1 cellular context compared by ENCODE assay signal in genomic region chr9:128117613-128118471, GRCh38.
TF ChIP-seq lines count a peak whose summit lies in the region.

No MANE protein-coding gene starts in this region.

TF ChIP-seq in K562, 482 proteins besides CTCF, POLR2A, EP300 and RAD21 (continues in another document):
- 0 out of 4 replicates have a peak, but pooled peaks of 1 of the 2 experiments have one; percentile 17 for TF ChIP-seq HDAC1 (IDR thresholded peaks at IDR 0.05)
- TF ChIP-seq, protein P1, sequence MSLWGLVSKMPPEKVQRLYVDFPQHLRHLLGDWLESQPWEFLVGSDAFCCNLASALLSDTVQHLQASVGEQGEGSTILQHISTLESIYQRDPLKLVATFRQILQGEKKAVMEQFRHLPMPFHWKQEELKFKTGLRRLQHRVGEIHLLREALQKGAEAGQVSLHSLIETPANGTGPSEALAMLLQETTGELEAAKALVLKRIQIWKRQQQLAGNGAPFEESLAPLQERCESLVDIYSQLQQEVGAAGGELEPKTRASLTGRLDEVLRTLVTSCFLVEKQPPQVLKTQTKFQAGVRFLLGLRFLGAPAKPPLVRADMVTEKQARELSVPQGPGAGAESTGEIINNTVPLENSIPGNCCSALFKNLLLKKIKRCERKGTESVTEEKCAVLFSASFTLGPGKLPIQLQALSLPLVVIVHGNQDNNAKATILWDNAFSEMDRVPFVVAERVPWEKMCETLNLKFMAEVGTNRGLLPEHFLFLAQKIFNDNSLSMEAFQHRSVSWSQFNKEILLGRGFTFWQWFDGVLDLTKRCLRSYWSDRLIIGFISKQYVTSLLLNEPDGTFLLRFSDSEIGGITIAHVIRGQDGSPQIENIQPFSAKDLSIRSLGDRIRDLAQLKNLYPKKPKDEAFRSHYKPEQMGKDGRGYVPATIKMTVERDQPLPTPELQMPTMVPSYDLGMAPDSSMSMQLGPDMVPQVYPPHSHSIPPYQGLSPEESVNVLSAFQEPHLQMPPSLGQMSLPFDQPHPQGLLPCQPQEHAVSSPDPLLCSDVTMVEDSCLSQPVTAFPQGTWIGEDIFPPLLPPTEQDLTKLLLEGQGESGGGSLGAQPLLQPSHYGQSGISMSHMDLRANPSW (CRISPR knock-in tag; IDR thresholded peaks at IDR 0.05), result peak; percentile 83; the same call in 1 of the 2 replicates
- TF ChIP-seq CC2D1A (IDR thresholded peaks at IDR 0.05), result peak; percentile 86
- TF ChIP-seq ARID4B (CRISPR knock-in tag; IDR thresholded peaks at IDR 0.05), result peak; percentile 69; the same call in 1 of the 2 replicates
- TF ChIP-seq HMGXB4 (CRISPR knock-in tag; IDR thresholded peaks at IDR 0.05), result peak; percentile 91; the same call in 1 of the 2 replicates
- peak; percentile 27 for TF ChIP-seq HNRNPLL (IDR thresholded peaks at IDR 0.05; ENCODE audit: low read depth, low read length, poor library complexity, severe bottlenecking)
- TF ChIP-seq FOXK2 (conservative IDR thresholded peaks at IDR 0.05 in 1 of 2, IDR thresholded peaks at IDR 0.05 in 1 of 2; ENCODE audit: low read depth in 2 of 2), result peak; percentile 90 to 93
- TF ChIP-seq RCOR1 (IDR thresholded peaks at IDR 0.05; ENCODE audit: borderline replicate concordance in 1 of 2, low read depth in 2 of 2, low read length in 2 of 2), result peak in 1 of 2 experiments; percentile 72; a peak in 2 of 4 replicates
- TF ChIP-seq, protein P2, sequence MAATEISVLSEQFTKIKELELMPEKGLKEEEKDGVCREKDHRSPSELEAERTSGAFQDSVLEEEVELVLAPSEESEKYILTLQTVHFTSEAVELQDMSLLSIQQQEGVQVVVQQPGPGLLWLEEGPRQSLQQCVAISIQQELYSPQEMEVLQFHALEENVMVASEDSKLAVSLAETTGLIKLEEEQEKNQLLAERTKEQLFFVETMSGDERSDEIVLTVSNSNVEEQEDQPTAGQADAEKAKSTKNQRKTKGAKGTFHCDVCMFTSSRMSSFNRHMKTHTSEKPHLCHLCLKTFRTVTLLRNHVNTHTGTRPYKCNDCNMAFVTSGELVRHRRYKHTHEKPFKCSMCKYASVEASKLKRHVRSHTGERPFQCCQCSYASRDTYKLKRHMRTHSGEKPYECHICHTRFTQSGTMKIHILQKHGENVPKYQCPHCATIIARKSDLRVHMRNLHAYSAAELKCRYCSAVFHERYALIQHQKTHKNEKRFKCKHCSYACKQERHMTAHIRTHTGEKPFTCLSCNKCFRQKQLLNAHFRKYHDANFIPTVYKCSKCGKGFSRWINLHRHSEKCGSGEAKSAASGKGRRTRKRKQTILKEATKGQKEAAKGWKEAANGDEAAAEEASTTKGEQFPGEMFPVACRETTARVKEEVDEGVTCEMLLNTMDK (IDR thresholded peaks at IDR 0.05; ENCODE audit: borderline replicate concordance, insufficient read depth, low read depth, low read length, poor library complexity, severe bottlenecking), result peak; percentile 98
- no peak for TF ChIP-seq ZNF707 (CRISPR knock-in tag; conservative IDR thresholded peaks at IDR 0.05)
- peak; percentile 49; the same call in 1 of the 2 replicates for TF ChIP-seq BHLHE40 (IDR thresholded peaks at IDR 0.05; ENCODE audit: low read length)
- peak in 1 of 2 experiments; percentile 90; a peak in 2 of 4 replicates for TF ChIP-seq TEAD1 (CRISPR knock-in tag; IDR thresholded peaks at IDR 0.05)
- TF ChIP-seq GATAD2B (IDR thresholded peaks at IDR 0.05; ENCODE audit: borderline replicate concordance), result peak; percentile 55; the same call in 1 of the 2 replicates
- no peak for TF ChIP-seq KLF1 (tag; IDR thresholded peaks at IDR 0.05)
- peak; percentile 50 for TF ChIP-seq NCOR1 (IDR thresholded peaks at IDR 0.05)
- TF ChIP-seq, protein P3, sequence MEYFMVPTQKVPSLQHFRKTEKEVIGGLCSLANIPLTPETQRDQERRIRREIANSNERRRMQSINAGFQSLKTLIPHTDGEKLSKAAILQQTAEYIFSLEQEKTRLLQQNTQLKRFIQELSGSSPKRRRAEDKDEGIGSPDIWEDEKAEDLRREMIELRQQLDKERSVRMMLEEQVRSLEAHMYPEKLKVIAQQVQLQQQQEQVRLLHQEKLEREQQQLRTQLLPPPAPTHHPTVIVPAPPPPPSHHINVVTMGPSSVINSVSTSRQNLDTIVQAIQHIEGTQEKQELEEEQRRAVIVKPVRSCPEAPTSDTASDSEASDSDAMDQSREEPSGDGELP (CRISPR knock-in tag; IDR thresholded peaks at IDR 0.05; ENCODE audit: borderline replicate concordance), result peak; percentile 75
- no peak for TF ChIP-seq ZNF561 (CRISPR knock-in tag; conservative IDR thresholded peaks at IDR 0.05)
- TF ChIP-seq CBX3 (IDR thresholded peaks at IDR 0.05; ENCODE audit: borderline replicate concordance in 1 of 2, low read length in 2 of 2), result peak in 1 of 2 experiments; percentile 62; a peak in 1 of 3 replicates
- TF ChIP-seq ZBTB43 (CRISPR knock-in tag; IDR thresholded peaks at IDR 0.05), result no peak
- TF ChIP-seq ARID2 (IDR thresholded peaks at IDR 0.05), result peak; percentile 94
- no peak for TF ChIP-seq RBM34 (IDR thresholded peaks at IDR 0.05; ENCODE audit: borderline replicate concordance, insufficient read depth, low read length)
- no peak for TF ChIP-seq SMAD1 (IDR thresholded peaks at IDR 0.05; ENCODE audit: low read depth, low read length, partially characterized antibody)
- TF ChIP-seq PHF21A (IDR thresholded peaks at IDR 0.05; ENCODE audit: borderline replicate concordance, low read depth), result 0 out of 2 replicates have a peak, but pooled peaks have one; percentile 66
- TF ChIP-seq ZBTB33 (CRISPR knock-in tag; IDR thresholded peaks at IDR 0.05), result peak; percentile 89
- TF ChIP-seq ZNF143 (CRISPR knock-in tag; IDR thresholded peaks at IDR 0.05), result 0 out of 2 replicates have a peak, but pooled peaks have one; percentile 48
- TF ChIP-seq CREM (IDR thresholded peaks at IDR 0.05; ENCODE audit: low read depth), result peak; percentile 86
- TF ChIP-seq, protein P4, sequence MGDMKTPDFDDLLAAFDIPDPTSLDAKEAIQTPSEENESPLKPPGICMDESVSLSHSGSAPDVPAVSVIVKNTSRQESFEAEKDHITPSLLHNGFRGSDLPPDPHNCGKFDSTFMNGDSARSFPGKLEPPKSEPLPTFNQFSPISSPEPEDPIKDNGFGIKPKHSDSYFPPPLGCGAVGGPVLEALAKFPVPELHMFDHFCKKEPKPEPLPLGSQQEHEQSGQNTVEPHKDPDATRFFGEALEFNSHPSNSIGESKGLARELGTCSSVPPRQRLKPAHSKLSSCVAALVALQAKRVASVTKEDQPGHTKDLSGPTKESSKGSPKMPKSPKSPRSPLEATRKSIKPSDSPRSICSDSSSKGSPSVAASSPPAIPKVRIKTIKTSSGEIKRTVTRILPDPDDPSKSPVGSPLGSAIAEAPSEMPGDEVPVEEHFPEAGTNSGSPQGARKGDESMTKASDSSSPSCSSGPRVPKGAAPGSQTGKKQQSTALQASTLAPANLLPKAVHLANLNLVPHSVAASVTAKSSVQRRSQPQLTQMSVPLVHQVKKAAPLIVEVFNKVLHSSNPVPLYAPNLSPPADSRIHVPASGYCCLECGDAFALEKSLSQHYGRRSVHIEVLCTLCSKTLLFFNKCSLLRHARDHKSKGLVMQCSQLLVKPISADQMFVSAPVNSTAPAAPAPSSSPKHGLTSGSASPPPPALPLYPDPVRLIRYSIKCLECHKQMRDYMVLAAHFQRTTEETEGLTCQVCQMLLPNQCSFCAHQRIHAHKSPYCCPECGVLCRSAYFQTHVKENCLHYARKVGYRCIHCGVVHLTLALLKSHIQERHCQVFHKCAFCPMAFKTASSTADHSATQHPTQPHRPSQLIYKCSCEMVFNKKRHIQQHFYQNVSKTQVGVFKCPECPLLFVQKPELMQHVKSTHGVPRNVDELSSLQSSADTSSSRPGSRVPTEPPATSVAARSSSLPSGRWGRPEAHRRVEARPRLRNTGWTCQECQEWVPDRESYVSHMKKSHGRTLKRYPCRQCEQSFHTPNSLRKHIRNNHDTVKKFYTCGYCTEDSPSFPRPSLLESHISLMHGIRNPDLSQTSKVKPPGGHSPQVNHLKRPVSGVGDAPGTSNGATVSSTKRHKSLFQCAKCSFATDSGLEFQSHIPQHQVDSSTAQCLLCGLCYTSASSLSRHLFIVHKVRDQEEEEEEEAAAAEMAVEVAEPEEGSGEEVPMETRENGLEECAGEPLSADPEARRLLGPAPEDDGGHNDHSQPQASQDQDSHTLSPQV (IDR thresholded peaks at IDR 0.05), result peak; percentile 96
- TF ChIP-seq, protein P5, sequence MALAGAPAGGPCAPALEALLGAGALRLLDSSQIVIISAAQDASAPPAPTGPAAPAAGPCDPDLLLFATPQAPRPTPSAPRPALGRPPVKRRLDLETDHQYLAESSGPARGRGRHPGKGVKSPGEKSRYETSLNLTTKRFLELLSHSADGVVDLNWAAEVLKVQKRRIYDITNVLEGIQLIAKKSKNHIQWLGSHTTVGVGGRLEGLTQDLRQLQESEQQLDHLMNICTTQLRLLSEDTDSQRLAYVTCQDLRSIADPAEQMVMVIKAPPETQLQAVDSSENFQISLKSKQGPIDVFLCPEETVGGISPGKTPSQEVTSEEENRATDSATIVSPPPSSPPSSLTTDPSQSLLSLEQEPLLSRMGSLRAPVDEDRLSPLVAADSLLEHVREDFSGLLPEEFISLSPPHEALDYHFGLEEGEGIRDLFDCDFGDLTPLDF (CRISPR knock-in tag; IDR thresholded peaks at IDR 0.05), result peak; percentile 80
